14 cellular contexts compared by ENCODE assay signal in the genomic region with DNA sequence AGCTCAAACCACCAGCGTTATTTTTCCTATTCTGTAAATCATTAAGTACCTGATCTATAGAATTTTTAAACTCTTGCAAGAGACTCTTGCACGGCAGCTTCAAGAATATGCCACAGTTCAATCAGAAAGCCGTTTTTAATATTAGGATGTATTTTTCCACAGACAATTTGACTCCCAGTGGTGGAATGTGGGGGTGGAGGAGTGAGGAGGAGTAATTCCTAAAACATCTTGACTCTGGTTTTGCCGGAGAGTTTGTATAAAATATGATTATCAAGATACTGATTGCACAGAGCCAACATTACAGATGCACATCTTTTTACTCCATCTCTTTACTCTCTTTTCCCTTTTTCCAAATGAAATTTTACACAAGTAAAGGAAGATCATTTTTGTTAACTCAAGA.
"Had no signal": no experiment of that assay in that cellular context is flagged by ENCODE, and none has a peak within 500 bp of the region (broad histone marks: within the 10 kb centered on the region; RNA-seq: fewer than 3 reads in every experiment).

No MANE protein-coding gene starts in this region.

- H3K36me3 Mint-ChIP-seq: natural killer cell, neural progenitor cell had no signal

- H3K27ac Mint-ChIP-seq: endodermal cell, natural killer cell, neural progenitor cell had no signal

- DNase-seq: colonic mucosa; dermis blood vessel endothelial cell; effector CD4-positive, alpha-beta T cell; endodermal cell; erythroblast; heart left ventricle; natural killer cell; ovary; right cardiac atrium; stimulated activated CD4-positive, alpha-beta T cell treated with anti-CD3 and anti-CD28 coated beads, Interleukin-2, amount 100 ng/mL, for 48 hours; stimulated activated naive CD4-positive, alpha-beta T cell treated with Interleukin-2 at 50 U/mL for 16 hours; trophoblast cell had no signal

- ATAC-seq: heart left ventricle, left lobe of liver, natural killer cell, right cardiac atrium had no signal

- H3K4me3 Mint-ChIP-seq: endodermal cell, natural killer cell, neural progenitor cell had no signal

- H3K4me1 Mint-ChIP-seq: natural killer cell had no signal
